ENCODE assay signal across 18 cellular contexts in the genomic region with DNA sequence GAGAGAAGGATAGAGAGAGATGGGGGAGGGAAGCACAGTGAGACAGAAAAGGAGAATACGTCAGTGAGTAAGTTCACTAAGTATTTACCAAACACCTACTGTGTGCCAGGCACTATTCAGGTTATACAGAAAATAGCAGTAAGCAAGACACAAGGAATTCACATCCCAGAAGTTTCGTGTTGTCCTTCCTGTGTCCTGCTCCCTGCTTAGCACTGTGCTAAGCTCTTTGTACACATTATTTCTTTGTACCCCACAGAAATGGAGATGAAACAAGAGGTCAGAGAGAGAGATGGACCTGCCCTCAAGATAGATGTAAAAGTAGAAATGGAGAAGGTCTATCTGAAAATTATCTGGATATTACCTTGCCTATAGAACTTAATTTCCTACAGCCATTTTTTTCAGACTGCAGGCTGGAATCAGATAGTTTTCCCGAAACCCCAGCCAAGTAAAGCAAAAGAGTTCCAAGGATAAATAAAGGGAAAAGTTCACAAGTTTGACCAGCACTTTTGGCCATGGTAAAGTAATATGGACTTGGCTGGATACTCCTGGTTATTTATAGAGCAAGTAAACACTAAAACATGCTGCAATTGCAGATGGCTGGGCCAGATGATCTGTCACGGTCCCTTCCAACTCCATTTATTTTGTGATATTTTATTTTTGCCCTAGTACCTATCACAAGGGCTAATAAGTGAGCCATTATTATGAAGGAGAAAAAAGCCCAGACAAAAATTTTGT.
DNase-seq lines count a peak whose midpoint lies in the region; ATAC-seq and TF ChIP-seq lines count a peak whose summit lies in the region.
"Had no signal": no experiment of that assay in that cellular context is flagged by ENCODE, and none has a peak within 500 bp of the region (broad histone marks: within the 10 kb centered on the region; RNA-seq: fewer than 3 reads in every experiment).

No MANE protein-coding gene starts in this region.

- H2AFZ ChIP-seq in parathyroid adenoma (no peak overlapping the region), neural progenitor cell (replicated peaks) (no peak overlapping the region)

- H3K27me3 Mint-ChIP-seq in neural progenitor cell (ENCODE audit: insufficient read depth, low read depth), result peaks cover 10% of the 10 kb centered on the region
- H3K27me3 Mint-ChIP-seq: activated CD4-positive, alpha-beta T cell treated with anti-CD3 and anti-CD28 coated beads, Interleukin-2, amount 10 ng/mL, durations not matched to agents 24 days and 14 days had no signal

- in situ Hi-C loops in astrocyte of the spinal cord (cut with HindIII; ENCODE audit: low sequenced_read_pairs), result no loop called here

- H3K27ac Mint-ChIP-seq in neural progenitor cell, result no peak overlapping the region
- H3K27ac Mint-ChIP-seq: activated CD4-positive, alpha-beta T cell treated with anti-CD3 and anti-CD28 coated beads, Interleukin-2, amount 10 ng/mL, durations not matched to agents 24 days and 14 days; stimulated activated effector memory CD8-positive, alpha-beta T cell treated with anti-CD3 and anti-CD28 coated beads, Interleukin-12 subunit alpha, Interleukin-12 subunit beta, amount 100 ng/mL, for 72 hours had no signal

- H3K9ac ChIP-seq in parathyroid adenoma (no peak overlapping the region), neural progenitor cell (no peak overlapping the region)

- H3K36me3 ChIP-seq in parathyroid adenoma (ENCODE audit: control insufficient read depth, insufficient read depth, low read length) (no peaks in the 10 kb centered on the region), neural progenitor cell (no peaks in the 10 kb centered on the region)
- H3K36me3 ChIP-seq: Peyer's patch, upper lobe of left lung had no signal

- H3K79me2 ChIP-seq in parathyroid adenoma (no peaks in the 10 kb centered on the region), neural progenitor cell (ENCODE audit: low read depth) (no peaks in the 10 kb centered on the region)

- H3K27ac ChIP-seq in parathyroid adenoma, result no peak overlapping the region
- H3K27ac ChIP-seq in neural progenitor cell, result no peak overlapping the region
- H3K27ac ChIP-seq: Peyer's patch, upper lobe of left lung had no signal

- no peak overlapping the region for H3K4me3 Mint-ChIP-seq in neural progenitor cell
- H3K4me3 Mint-ChIP-seq: activated CD4-positive, alpha-beta T cell treated with anti-CD3 and anti-CD28 coated beads, Interleukin-2, amount 10 ng/mL, durations not matched to agents 24 days and 14 days; stimulated activated effector memory CD8-positive, alpha-beta T cell treated with anti-CD3 and anti-CD28 coated beads, Interleukin-12 subunit alpha, Interleukin-12 subunit beta, amount 100 ng/mL, for 72 hours had no signal

- peaks cover 11% of the 10 kb centered on the region for H3F3A ChIP-seq in neural progenitor cell (ENCODE audit: low read depth)

- no peaks in the 10 kb centered on the region for H3K27me3 ChIP-seq in parathyroid adenoma (ENCODE audit: control insufficient read depth, insufficient read depth, low read length)
- H3K27me3 ChIP-seq in neural progenitor cell, result no peaks in the 10 kb centered on the region
- H3K27me3 ChIP-seq: Peyer's patch, upper lobe of left lung had no signal

- intact Hi-C loops in Right ventricle myocardium superior (cut with DNase I), result no loop called here

- peaks cover 18% of the 10 kb centered on the region for H3K9me3 Mint-ChIP-seq in neural progenitor cell
- H3K9me3 Mint-ChIP-seq: activated CD4-positive, alpha-beta T cell treated with anti-CD3 and anti-CD28 coated beads, Interleukin-2, amount 10 ng/mL, durations not matched to agents 24 days and 14 days; stimulated activated effector memory CD8-positive, alpha-beta T cell treated with anti-CD3 and anti-CD28 coated beads, Interleukin-12 subunit alpha, Interleukin-12 subunit beta, amount 100 ng/mL, for 72 hours had no signal

- no peak for TF ChIP-seq CTCF in AG10803 (conservative IDR thresholded peaks at IDR 0.05; ENCODE audit: low read length)
- no peak for TF ChIP-seq CTCF in astrocyte of the spinal cord (IDR thresholded peaks at IDR 0.05; ENCODE audit: low read depth, low read length)
- TF ChIP-seq CTCF in parathyroid adenoma (IDR thresholded peaks at IDR 0.05), result no peak
- no peak for TF ChIP-seq CTCF in neural progenitor cell (IDR thresholded peaks at IDR 0.05)

- H3K4me1 Mint-ChIP-seq in neural progenitor cell, result peaks cover 28% of the 10 kb centered on the region
- H3K4me1 Mint-ChIP-seq: activated CD4-positive, alpha-beta T cell treated with anti-CD3 and anti-CD28 coated beads, Interleukin-2, amount 10 ng/mL, durations not matched to agents 24 days and 14 days; stimulated activated effector memory CD8-positive, alpha-beta T cell treated with anti-CD3 and anti-CD28 coated beads, Interleukin-12 subunit alpha, Interleukin-12 subunit beta, amount 100 ng/mL, for 72 hours had no signal

- H3K4me2 ChIP-seq in parathyroid adenoma (ENCODE audit: low read length) (peak overlapping the region; percentile 51), neural progenitor cell (no peak overlapping the region)

- no peaks in the 10 kb centered on the region for H4K20me1 ChIP-seq in neural progenitor cell (ENCODE audit: low read depth)

- H3K4me3 ChIP-seq in AG10803 (ENCODE audit: low read length) (no peak overlapping the region), astrocyte of the spinal cord (ENCODE audit: low read depth, low read length) (no peak overlapping the region), parathyroid adenoma (ENCODE audit: low read depth, low read length) (no peak overlapping the region), neural progenitor cell (no peak overlapping the region)
- H3K4me3 ChIP-seq: Peyer's patch, upper lobe of left lung had no signal

- ATAC-seq in Right ventricle myocardium superior (ENCODE audit: poor library complexity), result peak; percentile 85
- ATAC-seq in HG02973 (IDR thresholded peaks at IDR 0.05; ENCODE audit: unreplicated experiment), result no peak
- ATAC-seq in HG03469 (IDR thresholded peaks at IDR 0.05; ENCODE audit: unreplicated experiment), result no peak
- ATAC-seq: left colon; stimulated activated effector memory CD8-positive, alpha-beta T cell treated with anti-CD3 and anti-CD28 coated beads, Interleukin-12 subunit alpha, Interleukin-12 subunit beta, amount 100 ng/mL, for 72 hours had no signal

- H3K4me1 ChIP-seq in parathyroid adenoma (no peaks in the 10 kb centered on the region), neural progenitor cell (peaks cover 14% of the 10 kb centered on the region)
- H3K4me1 ChIP-seq: Peyer's patch had no signal

- H3K9me3 ChIP-seq in parathyroid adenoma (ENCODE audit: control insufficient read depth, low read length), result no peaks in the 10 kb centered on the region
- H3K9me3 ChIP-seq in neural progenitor cell (ENCODE audit: low read depth), result no peaks in the 10 kb centered on the region
- H3K9me3 ChIP-seq: Peyer's patch, upper lobe of left lung had no signal

- DNase-seq in AG10803 (ENCODE audit: low read depth) (peak; percentile 15), astrocyte of the spinal cord (ENCODE audit: low read depth, low spot score) (peak; percentile 35), Right ventricle myocardium superior (no peak), SHP77 treated with DMSO at 0.1 percent for 48 hours (lab: John Stamatoyannopoulos, UW) (no peak), neural progenitor cell (ENCODE audit: low spot score) (no peak)
- DNase-seq: activated CD4-positive, alpha-beta T cell treated with anti-CD3 and anti-CD28 coated beads, Interleukin-2, amount 10 ng/mL, durations not matched to agents 24 days and 14 days; activated CD8-positive, alpha-beta memory T cell treated with anti-CD3 and anti-CD28 coated beads, Interleukin-2, amount 50 U/mL, for 48 hours; activated naive CD4-positive, alpha-beta T cell; H7; left colon; NCI-H1417 treated with DMSO at 0.1 percent for 48 hours; Peyer's patch; posterior cingulate gyrus; upper lobe of left lung had no signal

- no peaks in the 10 kb centered on the region for H3K36me3 Mint-ChIP-seq in neural progenitor cell
- H3K36me3 Mint-ChIP-seq: stimulated activated effector memory CD8-positive, alpha-beta T cell treated with anti-CD3 and anti-CD28 coated beads, Interleukin-12 subunit alpha, Interleukin-12 subunit beta, amount 100 ng/mL, for 72 hours had no signal

Comparison
In these comparisons a context has a peak if more than half of its experiments do, and no peak if none do; other contexts are left out.
1. DNase-seq: peak in AG10803 (single experiment) and astrocyte of the spinal cord (single experiment); none in Right ventricle myocardium superior (single experiment), SHP77 treated with DMSO at 0.1 percent for 48 hours (single experiment) and neural progenitor cell (single experiment).